Comparison of ENCODE assay signal across 1 cellular context in genomic region chr11:67572747-67573419, GRCh38.
TF ChIP-seq lines count a peak whose summit lies in the region.

No MANE protein-coding gene starts in this region.

TF ChIP-seq in HepG2, 621 proteins besides CTCF, POLR2A, EP300 and RAD21 (continued from another document):
- TF ChIP-seq GABPA (IDR thresholded peaks at IDR 0.05; ENCODE audit: low read depth, low read length) (no peak), GABPA (CRISPR knock-in tag; IDR thresholded peaks at IDR 0.05; ENCODE audit: low read depth) (no peak), ZSCAN22 (CRISPR knock-in tag; IDR thresholded peaks at IDR 0.05) (no peak), ATF5 (CRISPR knock-in tag; IDR thresholded peaks at IDR 0.05; ENCODE audit: low read depth) (no peak), ARNT2 (CRISPR knock-in tag; IDR thresholded peaks at IDR 0.05; ENCODE audit: low read depth) (no peak), KLF6 (CRISPR knock-in tag; IDR thresholded peaks at IDR 0.05) (0 out of 2 replicates have a peak, but pooled peaks have one; percentile 11), ZBTB7A (CRISPR knock-in tag; IDR thresholded peaks at IDR 0.05) (no peak), ERF (CRISPR knock-in tag; IDR thresholded peaks at IDR 0.05) (no peak), U2AF2 (IDR thresholded peaks at IDR 0.05; ENCODE audit: low read depth, low read length) (no peak), ZNF280D (CRISPR knock-in tag; IDR thresholded peaks at IDR 0.05) (no peak), ZGPAT (CRISPR knock-in tag; IDR thresholded peaks at IDR 0.05) (peak; percentile 18; the same call in 1 of the 2 replicates), ISX (CRISPR knock-in tag; conservative IDR thresholded peaks at IDR 0.05) (no peak), ATF1 (CRISPR knock-in tag; IDR thresholded peaks at IDR 0.05) (no peak), SKIL (CRISPR knock-in tag; IDR thresholded peaks at IDR 0.05; ENCODE audit: borderline replicate concordance) (no peak), ZKSCAN1 (IDR thresholded peaks at IDR 0.05; ENCODE audit: low read length) (no peak), ZNF143 (CRISPR knock-in tag; IDR thresholded peaks at IDR 0.05) (no peak), MAFK (conservative IDR thresholded peaks at IDR 0.05 in 1 of 2, IDR thresholded peaks at IDR 0.05 in 1 of 2; ENCODE audit: low read length in 2 of 2) (no peak), PRDM10 (CRISPR knock-in tag; IDR thresholded peaks at IDR 0.05; ENCODE audit: low read depth) (no peak), ZNF788 (CRISPR knock-in tag; IDR thresholded peaks at IDR 0.05; ENCODE audit: borderline replicate concordance) (no peak)
